In genomic region chr5:173496129-173496882, GRCh38 we compare ENCODE assay signal across 23 cellular contexts.
DNase-seq lines count a peak whose midpoint lies in the region; ATAC-seq and TF ChIP-seq lines count a peak whose summit lies in the region.
"Had no signal": no experiment of that assay in that cellular context is flagged by ENCODE, and none has a peak within 500 bp of the region (broad histone marks: within the 10 kb centered on the region; RNA-seq: fewer than 3 reads in every experiment).

No MANE protein-coding gene starts in this region.

- intact Hi-C loops in gastrocnemius medialis (cut with DNase I; ENCODE audit: low total_unique reads), result loop anchor here (2.0 kb wide), 1 partner anchor 24 kb away; no protein-coding TSS in a partner anchor

- no peaks in the 10 kb centered on the region for H3K36me3 ChIP-seq in right atrium auricular region
- H3K36me3 ChIP-seq in gastrocnemius medialis, result no peaks in the 10 kb centered on the region
- H3K36me3 ChIP-seq: left lung, thyroid gland had no signal

- H3K27me3 Mint-ChIP-seq in activated CD8-positive, alpha-beta T cell treated with anti-CD3 and anti-CD28 coated beads, Interleukin-2, amount 10 ng/mL, durations not matched to agents 7 days and 5 days (ENCODE audit: low read depth), result no peaks in the 10 kb centered on the region

- no peaks in the 10 kb centered on the region for H3K9me3 ChIP-seq in right atrium auricular region
- H3K9me3 ChIP-seq in gastrocnemius medialis, result no peaks in the 10 kb centered on the region
- H3K9me3 ChIP-seq: A549, left lung, SK-N-SH, thyroid gland had no signal

- peak in 1 of 2 donors; percentile 7 for TF ChIP-seq POLR2A in gastrocnemius medialis (IDR thresholded peaks at IDR 0.05)

- H3K27ac ChIP-seq in right atrium auricular region (peak overlapping the region; percentile 69 to 90), gastrocnemius medialis (peak overlapping the region; percentile 76 to 93 (median 82))
- H3K27ac ChIP-seq: A549, left lung, thyroid gland had no signal

- no peaks in the 10 kb centered on the region for H3K36me3 Mint-ChIP-seq in activated CD8-positive, alpha-beta T cell treated with anti-CD3 and anti-CD28 coated beads, Interleukin-2, amount 10 ng/mL, durations not matched to agents 7 days and 5 days (ENCODE audit: low read depth)
- H3K36me3 Mint-ChIP-seq: activated naive CD8-positive, alpha-beta T cell treated with anti-CD3 and anti-CD28 coated beads for 36 hours had no signal

- in situ Hi-C loops in gastrocnemius medialis (cut with MboI; ENCODE audit: low sequenced_read_pairs in 4 of 4), result no loop called here

- CTCF ChIA-PET in activated CD8-positive, alpha-beta T cell treated with anti-CD3 and anti-CD28 coated beads, Interleukin-2, amount 10 ng/mL, durations not matched to agents 7 days and 5 days (lab: Charles Lee), result no interaction called here

- H3K27ac Mint-ChIP-seq in activated CD8-positive, alpha-beta T cell treated with anti-CD3 and anti-CD28 coated beads, Interleukin-2, amount 10 ng/mL, durations not matched to agents 7 days and 5 days, result no peak overlapping the region
- H3K27ac Mint-ChIP-seq: activated naive CD8-positive, alpha-beta T cell treated with anti-CD3 and anti-CD28 coated beads for 36 hours; activated T-helper 1 cell treated with anti-CD3 and anti-CD28 coated beads, Interleukin-12 subunit alpha, Interleukin-12 subunit beta, Interleukin-2, Interleukin-4 antibody, amounts not matched to agents 30 ng/mL and 10 ng/mL and 1 ng/mL, durations not matched to agents 14 hours and 24 hours and 36 hours had no signal

- DNase-seq in AG10803 (ENCODE audit: low read depth) (no peak), choroid plexus epithelial cell (ENCODE audit: low read depth) (peak; percentile 31), right atrium auricular region (ENCODE audit: low spot score) (no peak), gastrocnemius medialis (peak; percentile 38 to 39), NCI-H1092 (lab: John Stamatoyannopoulos, UW) (no peak), NK-92 (lab: John Stamatoyannopoulos, UW; ENCODE audit: unreplicated experiment) (no peak)
- no peak for DNase-seq in activated CD8-positive, alpha-beta T cell treated with anti-CD3 and anti-CD28 coated beads, Interleukin-2, amount 10 ng/mL, durations not matched to agents 7 days and 5 days
- DNase-seq: activated CD8-positive, alpha-beta memory T cell treated with anti-CD3 and anti-CD28 coated beads for 24 hours; activated naive CD8-positive, alpha-beta T cell treated with anti-CD3 and anti-CD28 coated beads for 36 hours; central memory CD4-positive, alpha-beta T cell; DMS153; effector memory CD4-positive, alpha-beta T cell; left lung; NCI-H1436 treated with DMSO at 0.1 percent for 48 hours; NCI-H2171 treated with DMSO at 0.1 percent for 48 hours; SK-N-SH; stimulated activated CD4-positive, alpha-beta T cell treated with anti-CD3 and anti-CD28 coated beads, Interleukin-2, amount 100 ng/mL, for 48 hours; T-helper 9 cell had no signal

- H3K4me1 ChIP-seq in right atrium auricular region (peaks cover 0 to 39% of the 10 kb centered on the region in 2 donors), gastrocnemius medialis (peaks cover 53 to 58% of the 10 kb centered on the region in 2 donors)
- H3K4me1 ChIP-seq: A549, left lung had no signal

- peak; percentile 15; the same call in 1 of the 2 replicates for TF ChIP-seq CTCF in AG10803 (conservative IDR thresholded peaks at IDR 0.05; ENCODE audit: low read length)
- TF ChIP-seq CTCF in choroid plexus epithelial cell (conservative IDR thresholded peaks at IDR 0.05; ENCODE audit: low read depth, low read length), result peak; percentile 34
- TF ChIP-seq CTCF in right atrium auricular region (IDR thresholded peaks at IDR 0.05), result peak in 1 of 2 donors; percentile 38
- peak in 1 of 5 experiments; percentile 11 for TF ChIP-seq CTCF in gastrocnemius medialis (IDR thresholded peaks at IDR 0.05 in 4 of 5, conservative IDR thresholded peaks at IDR 0.05 in 1 of 5)

- POLR2A ChIA-PET in activated CD8-positive, alpha-beta T cell treated with anti-CD3 and anti-CD28 coated beads, Interleukin-2, amount 10 ng/mL, durations not matched to agents 7 days and 5 days (lab: Charles Lee), result no interaction called here

- ATAC-seq in gastrocnemius medialis (peak in 1 of 2 donors; percentile 15), HG03280 (IDR thresholded peaks at IDR 0.05; ENCODE audit: unreplicated experiment) (no peak)
- ATAC-seq in activated CD8-positive, alpha-beta T cell treated with anti-CD3 and anti-CD28 coated beads, Interleukin-2, amount 10 ng/mL, durations not matched to agents 7 days and 5 days, result no peak
- ATAC-seq: A549, left lung had no signal

- H3K9me3 Mint-ChIP-seq in activated CD8-positive, alpha-beta T cell treated with anti-CD3 and anti-CD28 coated beads, Interleukin-2, amount 10 ng/mL, durations not matched to agents 7 days and 5 days (ENCODE audit: insufficient read depth), result no peaks in the 10 kb centered on the region
- H3K9me3 Mint-ChIP-seq: activated naive CD8-positive, alpha-beta T cell treated with anti-CD3 and anti-CD28 coated beads for 36 hours; activated T-helper 1 cell treated with anti-CD3 and anti-CD28 coated beads, Interleukin-12 subunit alpha, Interleukin-12 subunit beta, Interleukin-2, Interleukin-4 antibody, amounts not matched to agents 30 ng/mL and 10 ng/mL and 1 ng/mL, durations not matched to agents 14 hours and 24 hours and 36 hours had no signal

- no peak overlapping the region for H3K4me3 Mint-ChIP-seq in activated CD8-positive, alpha-beta T cell treated with anti-CD3 and anti-CD28 coated beads, Interleukin-2, amount 10 ng/mL, durations not matched to agents 7 days and 5 days
- H3K4me3 Mint-ChIP-seq: activated naive CD8-positive, alpha-beta T cell treated with anti-CD3 and anti-CD28 coated beads for 36 hours; activated T-helper 1 cell treated with anti-CD3 and anti-CD28 coated beads, Interleukin-12 subunit alpha, Interleukin-12 subunit beta, Interleukin-2, Interleukin-4 antibody, amounts not matched to agents 30 ng/mL and 10 ng/mL and 1 ng/mL, durations not matched to agents 14 hours and 24 hours and 36 hours had no signal

- H3K4me1 Mint-ChIP-seq in activated CD8-positive, alpha-beta T cell treated with anti-CD3 and anti-CD28 coated beads, Interleukin-2, amount 10 ng/mL, durations not matched to agents 7 days and 5 days (ENCODE audit: low read depth), result no peaks in the 10 kb centered on the region
- H3K4me1 Mint-ChIP-seq: activated naive CD8-positive, alpha-beta T cell treated with anti-CD3 and anti-CD28 coated beads for 36 hours had no signal

- H3K27me3 ChIP-seq in right atrium auricular region (no peaks in the 10 kb centered on the region), gastrocnemius medialis (no peaks in the 10 kb centered on the region)
- H3K27me3 ChIP-seq: thyroid gland had no signal

- H3K4me3 ChIP-seq in AG10803 (ENCODE audit: low read length) (no peak overlapping the region), choroid plexus epithelial cell (ENCODE audit: low read depth, low read length) (no peak overlapping the region), right atrium auricular region (no peak overlapping the region), gastrocnemius medialis (no peak overlapping the region)
- H3K4me3 ChIP-seq: A549, left lung, skin epidermis, thyroid gland had no signal

Comparison
In these comparisons a context has a peak if more than half of its experiments do, and no peak if none do; other contexts are left out.
1. DNase-seq: peak in choroid plexus epithelial cell (single experiment) and gastrocnemius medialis (2 of 2); none in AG10803 (single experiment), right atrium auricular region (single experiment), activated CD8-positive, alpha-beta T cell treated with anti-CD3 and anti-CD28 coated beads, Interleukin-2, amount 10 ng/mL, durations not matched to agents 7 days and 5 days (single experiment), NCI-H1092 (single experiment) and NK-92 (single experiment).